ENCODE assay signal across 20 cellular contexts in the genomic region with DNA sequence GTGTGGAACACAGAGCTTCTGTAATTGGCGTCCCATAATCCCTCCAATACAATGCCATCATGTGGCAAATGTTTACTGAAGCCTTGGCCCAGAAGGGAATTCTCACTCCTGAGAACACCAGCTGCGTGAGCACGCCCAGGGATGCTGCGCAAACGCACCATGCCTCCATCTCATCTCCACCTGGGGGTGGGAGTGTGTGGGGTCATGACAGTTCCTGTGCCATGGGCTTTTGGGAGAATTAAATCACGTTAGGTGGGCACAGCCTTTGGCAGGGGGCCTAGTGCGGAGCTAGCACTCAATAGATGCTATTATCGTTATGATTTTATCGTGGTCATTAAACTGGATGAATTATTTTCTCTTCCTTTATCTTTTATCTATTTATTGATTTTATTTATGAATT.
"Had no signal": no experiment of that assay in that cellular context is flagged by ENCODE, and none has a peak within 500 bp of the region (broad histone marks: within the 10 kb centered on the region; RNA-seq: fewer than 3 reads in every experiment).

No MANE protein-coding gene starts in this region.

- H3K27ac ChIP-seq: epithelial cell of prostate, parathyroid adenoma, thyroid gland, uterus had no signal

- H3K4me3 ChIP-seq: thyroid gland, uterus had no signal

- H3K27me3 Mint-ChIP-seq: activated CD8-positive, alpha-beta memory T cell treated with anti-CD3 and anti-CD28 coated beads, Interleukin-2, amount 10 ng/mL, durations not matched to agents 7 days and 5 days had no signal

- H3K36me3 Mint-ChIP-seq: activated CD8-positive, alpha-beta memory T cell treated with anti-CD3 and anti-CD28 coated beads, Interleukin-2, amount 10 ng/mL, durations not matched to agents 7 days and 5 days; activated naive CD4-positive, alpha-beta T cell treated with anti-CD3 and anti-CD28 coated beads, Interleukin-2, amount 50 U/mL, for 72 hours; brain had no signal

- DNase-seq: activated CD8-positive, alpha-beta memory T cell treated with anti-CD3 and anti-CD28 coated beads, Interleukin-2, amount 10 ng/mL, durations not matched to agents 7 days and 5 days; activated effector memory CD4-positive, alpha-beta T cell treated with anti-CD3 and anti-CD28 coated beads, Interleukin-2, amount 50 U/mL, for 16 hours; activated T-cell treated with anti-CD3 and anti-CD28 coated beads, Interleukin-2, amount 50 U/mL, for 24 hours; amygdala; cortex of kidney; effector memory CD4-positive, alpha-beta T cell; kidney; left ventricle myocardium superior; mesendoderm; retina; stimulated activated CD4-positive, alpha-beta T cell treated with anti-CD3 and anti-CD28 coated beads, Interleukin-15, amount 100 ng/mL, for 24 hours; stimulated activated CD4-positive, alpha-beta T cell treated with anti-CD3 and anti-CD28 coated beads, Interleukin-4, amount 100 ng/mL, for 4 hours; thyroid gland; uterus had no signal

- H3K9me3 ChIP-seq: thyroid gland, uterus had no signal

- H3K4me1 ChIP-seq: parathyroid adenoma, thyroid gland, uterus had no signal

- H3K27ac Mint-ChIP-seq: activated CD8-positive, alpha-beta memory T cell treated with anti-CD3 and anti-CD28 coated beads, Interleukin-2, amount 10 ng/mL, durations not matched to agents 7 days and 5 days; activated naive CD4-positive, alpha-beta T cell treated with anti-CD3 and anti-CD28 coated beads, Interleukin-2, amount 50 U/mL, for 72 hours; activated T-cell treated with anti-CD3 and anti-CD28 coated beads, Interleukin-2, amount 50 U/mL, for 24 hours; brain had no signal

- H3K9ac ChIP-seq: parathyroid adenoma had no signal

- H3K36me3 ChIP-seq: thyroid gland, uterus had no signal

- H3K4me3 Mint-ChIP-seq: activated CD8-positive, alpha-beta memory T cell treated with anti-CD3 and anti-CD28 coated beads, Interleukin-2, amount 10 ng/mL, durations not matched to agents 7 days and 5 days; activated T-cell treated with anti-CD3 and anti-CD28 coated beads, Interleukin-2, amount 50 U/mL, for 24 hours; brain; central memory CD8-positive, alpha-beta T cell; neural crest cell had no signal

- H3K4me1 Mint-ChIP-seq: activated CD8-positive, alpha-beta memory T cell treated with anti-CD3 and anti-CD28 coated beads, Interleukin-2, amount 10 ng/mL, durations not matched to agents 7 days and 5 days; central memory CD8-positive, alpha-beta T cell; neural crest cell had no signal

- ATAC-seq: activated CD8-positive, alpha-beta memory T cell treated with anti-CD3 and anti-CD28 coated beads, Interleukin-2, amount 10 ng/mL, durations not matched to agents 7 days and 5 days; activated naive CD4-positive, alpha-beta T cell treated with anti-CD3 and anti-CD28 coated beads, Interleukin-2, amount 50 U/mL, for 72 hours; left ventricle myocardium superior had no signal

- H3K9me3 Mint-ChIP-seq: activated naive CD4-positive, alpha-beta T cell treated with anti-CD3 and anti-CD28 coated beads, Interleukin-2, amount 50 U/mL, for 72 hours; activated T-cell treated with anti-CD3 and anti-CD28 coated beads, Interleukin-2, amount 50 U/mL, for 24 hours; brain; central memory CD8-positive, alpha-beta T cell; neural crest cell had no signal

- H3K27me3 ChIP-seq: thyroid gland, uterus had no signal
